ENCODE assay signal across 15 cellular contexts in genomic region chr7:114857605-114858004, GRCh38.
"Had no signal": no experiment of that assay in that cellular context is flagged by ENCODE, and none has a peak within 500 bp of the region (broad histone marks: within the 10 kb centered on the region; RNA-seq: fewer than 3 reads in every experiment).

No MANE protein-coding gene starts in this region.

- H3K36me3 ChIP-seq: left lung, tibial artery, uterus had no signal

- H3K4me3 ChIP-seq: left lung, smooth muscle cell, tibial artery, uterus had no signal

- H3K4me1 ChIP-seq: left lung, uterus had no signal

- H3K27me3 ChIP-seq: left lung, tibial artery, uterus had no signal

- H3K27ac ChIP-seq: left lung, tibial artery, uterus, VCaP had no signal

- H3K9me3 ChIP-seq: left lung, tibial artery, uterus had no signal

- DNase-seq: activated CD4-positive, alpha-beta T cell treated with anti-CD3 and anti-CD28 coated beads for 48 hours; activated naive CD4-positive, alpha-beta T cell treated with anti-CD3 and anti-CD28 coated beads, Interleukin-2, amount 10 ng/mL, durations not matched to agents 7 days and 5 days; dermis blood vessel endothelial cell; glutamatergic neuron; left lung; nucleus accumbens; right cardiac atrium; T-helper 9 cell; tibial artery; uterus had no signal

- H3K4me2 ChIP-seq: smooth muscle cell had no signal

- ATAC-seq: esophagus mucosa; left lung; natural killer cell treated with Interleukin-12 subunit alpha and Interleukin-12 subunit beta and Interleukin-15 and Interleukin-18, amount 100 ng/mL, for 72 hours; right cardiac atrium; stimulated activated memory B cell treated with anti-CD40 and anti-IgM and Interleukin-4, amounts not matched to agents 10 μg/mL and 1 μg/mL and 100 μg/mL, for 72 hours had no signal
